8 cellular contexts compared by ENCODE assay signal in the genomic region with DNA sequence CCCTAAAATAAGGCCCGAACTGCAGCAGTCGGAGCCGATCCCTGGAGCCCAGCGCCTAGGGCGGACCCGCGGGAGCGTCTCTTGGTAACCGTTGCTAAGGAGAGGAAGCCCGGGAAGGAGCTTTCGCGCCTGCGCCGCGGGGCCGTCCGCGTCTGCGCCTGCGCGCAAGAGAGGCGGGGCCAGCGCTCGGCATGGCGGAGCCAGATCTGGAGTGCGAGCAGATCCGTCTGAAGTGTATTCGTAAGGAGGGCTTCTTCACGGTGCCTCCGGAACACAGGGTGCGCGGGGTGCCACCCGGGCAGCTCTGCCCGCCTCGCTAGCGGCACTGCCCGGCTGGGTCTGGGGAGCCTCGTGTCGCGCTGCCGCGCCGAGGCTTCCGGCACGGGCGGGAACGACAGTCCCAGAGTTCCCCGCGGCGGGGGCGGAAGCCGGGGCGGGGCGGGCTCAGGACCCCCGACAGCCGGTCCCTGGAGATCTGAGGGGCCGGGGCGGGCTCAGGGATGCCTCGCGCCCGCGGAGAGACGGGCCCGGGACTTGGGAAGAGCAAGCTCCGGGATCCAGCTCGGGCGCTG. TPM values are rescaled to one million over a fixed set of nuclear protein-coding genes. Genes with fewer than 3 reads are reported as not detected.
DNase-seq lines count a peak whose midpoint lies in the region; ATAC-seq and TF ChIP-seq lines count a peak whose summit lies in the region.

A gene with protein sequence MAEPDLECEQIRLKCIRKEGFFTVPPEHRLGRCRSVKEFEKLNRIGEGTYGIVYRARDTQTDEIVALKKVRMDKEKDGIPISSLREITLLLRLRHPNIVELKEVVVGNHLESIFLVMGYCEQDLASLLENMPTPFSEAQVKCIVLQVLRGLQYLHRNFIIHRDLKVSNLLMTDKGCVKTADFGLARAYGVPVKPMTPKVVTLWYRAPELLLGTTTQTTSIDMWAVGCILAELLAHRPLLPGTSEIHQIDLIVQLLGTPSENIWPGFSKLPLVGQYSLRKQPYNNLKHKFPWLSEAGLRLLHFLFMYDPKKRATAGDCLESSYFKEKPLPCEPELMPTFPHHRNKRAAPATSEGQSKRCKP (plus strand): TSS at position 170 of the 572 bp plus-strand sequence. CDS start 22 bp downstream, at position 192.

- H3K27ac Mint-ChIP-seq in activated T-helper 2 cell treated with anti-CD3 and anti-CD28 coated beads, Interferon-gamma antibody, Interleukin-2, Interleukin-4, amounts not matched to agents 10 μg/mL and 5 μg/mL and 100 μg/mL, durations not matched to agents 14 hours and 24 hours and 36 hours, result peak within 1 kb of the TSS; percentile 84
- peak within 1 kb of the TSS; percentile 89 to 92 for H3K27ac Mint-ChIP-seq in natural killer cell

- H3K4me3 Mint-ChIP-seq in activated T-helper 2 cell treated with anti-CD3 and anti-CD28 coated beads, Interferon-gamma antibody, Interleukin-2, Interleukin-4, amounts not matched to agents 10 μg/mL and 5 μg/mL and 100 μg/mL, durations not matched to agents 14 hours and 24 hours and 36 hours (ENCODE audit: low read depth), result peak within 1 kb of the TSS; percentile 96
- H3K4me3 Mint-ChIP-seq in natural killer cell, result peak within 1 kb of the TSS; percentile 96

- peaks cover 4% of the 10 kb centered on the region for H3K9me3 Mint-ChIP-seq in activated T-helper 2 cell treated with anti-CD3 and anti-CD28 coated beads, Interferon-gamma antibody, Interleukin-2, Interleukin-4, amounts not matched to agents 10 μg/mL and 5 μg/mL and 100 μg/mL, durations not matched to agents 14 hours and 24 hours and 36 hours
- H3K9me3 Mint-ChIP-seq in natural killer cell, result no peaks in the 10 kb centered on the region

- peak; percentile 69 for ATAC-seq in GM21717 (IDR thresholded peaks at IDR 0.05; ENCODE audit: unreplicated experiment)
- ATAC-seq in natural killer cell, result peak; percentile 86 to 87 (median 86)

- DNase-seq in DMS53 treated with DMSO at 0.1 percent for 48 hours (lab: John Stamatoyannopoulos, UW; ENCODE audit: unreplicated experiment) (peak; percentile 77), KG1 (lab: John Stamatoyannopoulos, UW) (peak; percentile 84), RPMI8226 (peak; percentile 84), fibroblast of mammary gland (ENCODE audit: low read depth) (peak; percentile 79), natural killer cell (peak; percentile 94)
- DNase-seq in activated T-helper 2 cell treated with anti-CD3 and anti-CD28 coated beads, Interferon-gamma antibody, Interleukin-2, Interleukin-4, amounts not matched to agents 10 μg/mL and 5 μg/mL and 100 μg/mL, durations not matched to agents 14 hours and 24 hours and 36 hours (ENCODE audit: low spot score), result peak; percentile 90
- peak; percentile 77 for DNase-seq in stimulated activated naive CD4-positive, alpha-beta T cell treated with Interleukin-2 at 50 U/mL for 16 hours (lab: John Stamatoyannopoulos, UW)

- peaks cover 35% of the 10 kb centered on the region for H3K36me3 Mint-ChIP-seq in activated T-helper 2 cell treated with anti-CD3 and anti-CD28 coated beads, Interferon-gamma antibody, Interleukin-2, Interleukin-4, amounts not matched to agents 10 μg/mL and 5 μg/mL and 100 μg/mL, durations not matched to agents 14 hours and 24 hours and 36 hours (ENCODE audit: low read depth)
- no peaks in the 10 kb centered on the region for H3K36me3 Mint-ChIP-seq in natural killer cell

- peak within 1 kb of the TSS; percentile 80 for H3K4me3 ChIP-seq in fibroblast of mammary gland (ENCODE audit: control insufficient read depth, low read depth, low read length)

- H3K27me3 Mint-ChIP-seq in activated T-helper 2 cell treated with anti-CD3 and anti-CD28 coated beads, Interferon-gamma antibody, Interleukin-2, Interleukin-4, amounts not matched to agents 10 μg/mL and 5 μg/mL and 100 μg/mL, durations not matched to agents 14 hours and 24 hours and 36 hours (ENCODE audit: low read depth), result no peaks in the 10 kb centered on the region
- H3K27me3 Mint-ChIP-seq in natural killer cell (ENCODE audit: low read depth in 2 of 2), result no peaks in the 10 kb centered on the region

- no peak for TF ChIP-seq CTCF in fibroblast of mammary gland (conservative IDR thresholded peaks at IDR 0.05; ENCODE audit: control insufficient read depth, insufficient read depth, low read depth, low read length)
- TF ChIP-seq CTCF in natural killer cell (IDR thresholded peaks at IDR 0.05), result no peak

- intact Hi-C loops in activated T-helper 2 cell treated with anti-CD3 and anti-CD28 coated beads, Interferon-gamma antibody, Interleukin-2, Interleukin-4, amounts not matched to agents 10 μg/mL and 5 μg/mL and 100 μg/mL, durations not matched to agents 14 hours and 24 hours and 36 hours (cut with micrococcal nuclease), result loop anchor here (2.0 kb wide), 1 partner anchor 14 kb away; a partner anchor contains a TSS
- intact Hi-C loops in natural killer cell (cut with micrococcal nuclease), result loop anchor here (2.0 kb wide), 1 partner anchor 14 kb away; a partner anchor contains a TSS

- H3K4me1 Mint-ChIP-seq in activated T-helper 2 cell treated with anti-CD3 and anti-CD28 coated beads, Interferon-gamma antibody, Interleukin-2, Interleukin-4, amounts not matched to agents 10 μg/mL and 5 μg/mL and 100 μg/mL, durations not matched to agents 14 hours and 24 hours and 36 hours (ENCODE audit: low read depth), result peaks cover 8% of the 10 kb centered on the region
- H3K4me1 Mint-ChIP-seq in natural killer cell, result peaks cover 7 to 20% of the 10 kb centered on the region in 2 donors

RNA-seq across cellular contexts. Expression of the gene that starts here (rescaled TPM):
- total RNA-seq in activated T-helper 2 cell treated with anti-CD3 and anti-CD28 coated beads, Interferon-gamma antibody, Interleukin-2, Interleukin-4, amounts not matched to agents 10 μg/mL and 5 μg/mL and 100 μg/mL, durations not matched to agents 14 hours and 24 hours and 36 hours, result 95.5 and 103 TPM in 2 replicates
- 100 to 1,000 TPM; 102 to 123 (median 114) TPM for total RNA-seq in natural killer cell

Comparison
In these comparisons a context has a peak if more than half of its experiments do, and no peak if none do; other contexts are left out.
1. Peak in every context shown above with its lines: DNase-seq, ATAC-seq and H3K4me3 ChIP-seq.